Comparison of ENCODE assay signal across 1 cellular context in the genomic region with DNA sequence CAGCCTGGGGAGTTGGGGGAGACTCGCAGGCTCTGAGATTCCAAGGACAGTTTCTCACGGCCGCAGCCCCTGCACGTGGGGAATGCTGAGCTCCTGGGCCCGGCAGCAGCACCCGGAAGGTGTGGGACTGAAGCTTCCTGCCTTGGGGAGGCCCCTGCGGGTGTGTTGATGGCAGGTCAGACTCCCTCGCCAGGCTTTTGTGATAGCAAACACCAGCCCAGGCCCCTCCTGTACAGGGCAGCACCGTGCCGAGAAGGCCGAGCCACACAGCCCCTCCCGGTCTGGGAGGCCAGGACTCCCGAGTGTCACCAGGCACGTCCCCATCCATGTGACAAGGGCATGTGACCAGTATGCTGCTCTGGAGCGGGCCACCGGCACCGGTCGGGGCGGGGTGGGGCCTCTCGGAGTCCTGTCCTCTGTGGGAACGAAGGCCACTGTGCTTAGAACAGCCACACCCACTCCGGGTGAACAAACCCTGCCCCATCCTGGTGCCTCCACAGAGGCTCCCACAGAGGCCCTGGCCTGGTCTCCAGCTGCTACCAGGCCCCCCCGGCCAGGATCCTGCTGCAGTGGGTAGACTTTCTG.
TF ChIP-seq lines count a peak whose summit lies in the region.

No MANE protein-coding gene starts in this region.

TF ChIP-seq in HepG2, 621 proteins besides CTCF, POLR2A, EP300 and RAD21 (continued from another document and continues in another):
- TF ChIP-seq ZSCAN22 (CRISPR knock-in tag; IDR thresholded peaks at IDR 0.05) (no peak; the same call in 1 of the 2 replicates), ZNF660 (CRISPR knock-in tag; IDR thresholded peaks at IDR 0.05; ENCODE audit: borderline replicate concordance, low read depth) (0 out of 2 replicates have a peak, but pooled peaks have one; percentile 19), SIX1 (CRISPR knock-in tag; IDR thresholded peaks at IDR 0.05; ENCODE audit: borderline replicate concordance) (no peak), SALL1 (CRISPR knock-in tag; IDR thresholded peaks at IDR 0.05) (peak; percentile 96), NONO (IDR thresholded peaks at IDR 0.05) (no peak), NONO (CRISPR knock-in tag; conservative IDR thresholded peaks at IDR 0.05) (peak; percentile 91), ZNF850 (CRISPR knock-in tag; conservative IDR thresholded peaks at IDR 0.05) (peak; percentile 79; the same call in 1 of the 2 replicates), ZNF562 (CRISPR knock-in tag; IDR thresholded peaks at IDR 0.05; ENCODE audit: borderline replicate concordance) (no peak), GFI1 (CRISPR knock-in tag; IDR thresholded peaks at IDR 0.05; ENCODE audit: borderline replicate concordance) (peak; percentile 35; the same call in 1 of the 2 replicates), ESRRA (CRISPR knock-in tag; IDR thresholded peaks at IDR 0.05; ENCODE audit: low read depth) (no peak), ADNP (CRISPR knock-in tag; IDR thresholded peaks at IDR 0.05) (no peak; the same call in 1 of the 2 replicates), GATA4 (IDR thresholded peaks at IDR 0.05; ENCODE audit: borderline replicate concordance, low read depth) (peak; percentile 71; the same call in 1 of the 2 replicates), ZNF816 (CRISPR knock-in tag; IDR thresholded peaks at IDR 0.05; ENCODE audit: borderline replicate concordance) (peak; percentile 96), LCORL (IDR thresholded peaks at IDR 0.05) (no peak), LCORL (CRISPR knock-in tag; IDR thresholded peaks at IDR 0.05) (peak; percentile 96), SYNCRIP (IDR thresholded peaks at IDR 0.05; ENCODE audit: insufficient read depth, low read depth, low read length) (no peak), ZNF776 (CRISPR knock-in tag; IDR thresholded peaks at IDR 0.05) (no peak), SETDB1 (CRISPR knock-in tag; IDR thresholded peaks at IDR 0.05; ENCODE audit: borderline replicate concordance) (no peak), KLF6 (CRISPR knock-in tag; IDR thresholded peaks at IDR 0.05) (no peak), FOXK1 (CRISPR knock-in tag; IDR thresholded peaks at IDR 0.05; ENCODE audit: borderline replicate concordance, low read depth) (peak; percentile 54; the same call in 1 of the 2 replicates), MAFF (IDR thresholded peaks at IDR 0.05; ENCODE audit: low read depth, low read length) (no peak), THYN1 (CRISPR knock-in tag; IDR thresholded peaks at IDR 0.05; ENCODE audit: borderline replicate concordance, low read depth) (no peak), REL (CRISPR knock-in tag; conservative IDR thresholded peaks at IDR 0.05) (0 out of 2 replicates have a peak, but pooled peaks have one; percentile 47), KAT7 (CRISPR knock-in tag; IDR thresholded peaks at IDR 0.05; ENCODE audit: borderline replicate concordance) (no peak), PAX8 (CRISPR knock-in tag; IDR thresholded peaks at IDR 0.05; ENCODE audit: borderline replicate concordance) (no peak), ETV5 (CRISPR knock-in tag; IDR thresholded peaks at IDR 0.05; ENCODE audit: borderline replicate concordance) (peak; percentile 64; the same call in 1 of the 2 replicates), PHF21A (CRISPR knock-in tag; IDR thresholded peaks at IDR 0.05) (peak; percentile 98), ZNF33A (CRISPR knock-in tag; IDR thresholded peaks at IDR 0.05; ENCODE audit: borderline replicate concordance) (no peak), MTF1 (CRISPR knock-in tag; IDR thresholded peaks at IDR 0.05) (no peak), ARNT (IDR thresholded peaks at IDR 0.05) (no peak), CBX2 (IDR thresholded peaks at IDR 0.05; ENCODE audit: low read depth, low read length) (no peak), CBX2 (CRISPR knock-in tag; IDR thresholded peaks at IDR 0.05; ENCODE audit: low read depth) (no peak), FOXM1 (CRISPR knock-in tag; IDR thresholded peaks at IDR 0.05) (no peak), TBP (CRISPR knock-in tag; IDR thresholded peaks at IDR 0.05) (no peak), SMAD3 (CRISPR knock-in tag; IDR thresholded peaks at IDR 0.05) (0 out of 2 replicates have a peak, but pooled peaks have one; percentile 29), PHF20 (CRISPR knock-in tag; IDR thresholded peaks at IDR 0.05) (peak; percentile 70; the same call in 1 of the 2 replicates), NKX3-1 (CRISPR knock-in tag; IDR thresholded peaks at IDR 0.05) (peak; percentile 65; the same call in 1 of the 2 replicates), TEAD3 (CRISPR knock-in tag; optimal IDR thresholded peaks at IDR 0.05; ENCODE audit: borderline replicate concordance) (peak; percentile 84), MAZ (IDR thresholded peaks at IDR 0.05; ENCODE audit: borderline replicate concordance, low read depth, low read length) (peak; percentile 53; the same call in 1 of the 2 replicates), MAZ (CRISPR knock-in tag; IDR thresholded peaks at IDR 0.05; ENCODE audit: low read depth) (peak; percentile 47; the same call in 1 of the 2 replicates), ZFYVE20 (CRISPR knock-in tag; IDR thresholded peaks at IDR 0.05; ENCODE audit: borderline replicate concordance, low read depth) (no peak), HOXA7 (CRISPR knock-in tag; IDR thresholded peaks at IDR 0.05) (no peak), MTF2 (CRISPR knock-in tag; IDR thresholded peaks at IDR 0.05; ENCODE audit: borderline replicate concordance) (no peak)
- TF ChIP-seq, protein P1, sequence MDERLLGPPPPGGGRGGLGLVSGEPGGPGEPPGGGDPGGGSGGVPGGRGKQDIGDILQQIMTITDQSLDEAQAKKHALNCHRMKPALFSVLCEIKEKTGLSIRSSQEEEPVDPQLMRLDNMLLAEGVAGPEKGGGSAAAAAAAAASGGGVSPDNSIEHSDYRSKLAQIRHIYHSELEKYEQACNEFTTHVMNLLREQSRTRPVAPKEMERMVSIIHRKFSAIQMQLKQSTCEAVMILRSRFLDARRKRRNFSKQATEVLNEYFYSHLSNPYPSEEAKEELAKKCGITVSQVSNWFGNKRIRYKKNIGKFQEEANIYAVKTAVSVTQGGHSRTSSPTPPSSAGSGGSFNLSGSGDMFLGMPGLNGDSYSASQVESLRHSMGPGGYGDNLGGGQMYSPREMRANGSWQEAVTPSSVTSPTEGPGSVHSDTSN (CRISPR knock-in tag; IDR thresholded peaks at IDR 0.05) = no peak
- TF ChIP-seq, protein P2, sequence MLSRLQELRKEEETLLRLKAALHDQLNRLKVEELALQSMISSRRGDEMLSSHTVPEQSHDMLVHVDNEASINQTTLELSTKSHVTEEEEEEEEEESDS (CRISPR knock-in tag; IDR thresholded peaks at IDR 0.05; ENCODE audit: borderline replicate concordance) = no peak
- TF ChIP-seq, protein P3, sequence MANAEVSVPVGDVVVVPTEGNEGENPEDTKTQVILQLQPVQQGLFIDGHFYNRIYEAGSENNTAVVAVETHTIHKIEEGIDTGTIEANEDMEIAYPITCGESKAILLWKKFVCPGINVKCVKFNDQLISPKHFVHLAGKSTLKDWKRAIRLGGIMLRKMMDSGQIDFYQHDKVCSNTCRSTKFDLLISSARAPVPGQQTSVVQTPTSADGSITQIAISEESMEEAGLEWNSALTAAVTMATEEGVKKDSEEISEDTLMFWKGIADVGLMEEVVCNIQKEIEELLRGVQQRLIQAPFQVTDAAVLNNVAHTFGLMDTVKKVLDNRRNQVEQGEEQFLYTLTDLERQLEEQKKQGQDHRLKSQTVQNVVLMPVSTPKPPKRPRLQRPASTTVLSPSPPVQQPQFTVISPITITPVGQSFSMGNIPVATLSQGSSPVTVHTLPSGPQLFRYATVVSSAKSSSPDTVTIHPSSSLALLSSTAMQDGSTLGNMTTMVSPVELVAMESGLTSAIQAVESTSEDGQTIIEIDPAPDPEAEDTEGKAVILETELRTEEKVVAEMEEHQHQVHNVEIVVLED (CRISPR knock-in tag; IDR thresholded peaks at IDR 0.05; ENCODE audit: borderline replicate concordance) = peak; percentile 70; the same call in 1 of the 2 replicates
- TF ChIP-seq, protein P4, sequence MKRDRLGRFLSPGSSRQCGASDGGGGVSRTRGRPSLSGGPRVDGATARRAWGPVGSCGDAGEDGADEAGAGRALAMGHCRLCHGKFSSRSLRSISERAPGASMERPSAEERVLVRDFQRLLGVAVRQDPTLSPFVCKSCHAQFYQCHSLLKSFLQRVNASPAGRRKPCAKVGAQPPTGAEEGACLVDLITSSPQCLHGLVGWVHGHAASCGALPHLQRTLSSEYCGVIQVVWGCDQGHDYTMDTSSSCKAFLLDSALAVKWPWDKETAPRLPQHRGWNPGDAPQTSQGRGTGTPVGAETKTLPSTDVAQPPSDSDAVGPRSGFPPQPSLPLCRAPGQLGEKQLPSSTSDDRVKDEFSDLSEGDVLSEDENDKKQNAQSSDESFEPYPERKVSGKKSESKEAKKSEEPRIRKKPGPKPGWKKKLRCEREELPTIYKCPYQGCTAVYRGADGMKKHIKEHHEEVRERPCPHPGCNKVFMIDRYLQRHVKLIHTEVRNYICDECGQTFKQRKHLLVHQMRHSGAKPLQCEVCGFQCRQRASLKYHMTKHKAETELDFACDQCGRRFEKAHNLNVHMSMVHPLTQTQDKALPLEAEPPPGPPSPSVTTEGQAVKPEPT (CRISPR knock-in tag; IDR thresholded peaks at IDR 0.05; ENCODE audit: low read depth) = peak; percentile 77; the same call in 1 of the 2 replicates
- TF ChIP-seq, protein P5, sequence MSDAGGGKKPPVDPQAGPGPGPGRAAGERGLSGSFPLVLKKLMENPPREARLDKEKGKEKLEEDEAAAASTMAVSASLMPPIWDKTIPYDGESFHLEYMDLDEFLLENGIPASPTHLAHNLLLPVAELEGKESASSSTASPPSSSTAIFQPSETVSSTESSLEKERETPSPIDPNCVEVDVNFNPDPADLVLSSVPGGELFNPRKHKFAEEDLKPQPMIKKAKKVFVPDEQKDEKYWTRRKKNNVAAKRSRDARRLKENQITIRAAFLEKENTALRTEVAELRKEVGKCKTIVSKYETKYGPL (CRISPR knock-in tag; IDR thresholded peaks at IDR 0.05) = no peak
- TF ChIP-seq, protein P6, sequence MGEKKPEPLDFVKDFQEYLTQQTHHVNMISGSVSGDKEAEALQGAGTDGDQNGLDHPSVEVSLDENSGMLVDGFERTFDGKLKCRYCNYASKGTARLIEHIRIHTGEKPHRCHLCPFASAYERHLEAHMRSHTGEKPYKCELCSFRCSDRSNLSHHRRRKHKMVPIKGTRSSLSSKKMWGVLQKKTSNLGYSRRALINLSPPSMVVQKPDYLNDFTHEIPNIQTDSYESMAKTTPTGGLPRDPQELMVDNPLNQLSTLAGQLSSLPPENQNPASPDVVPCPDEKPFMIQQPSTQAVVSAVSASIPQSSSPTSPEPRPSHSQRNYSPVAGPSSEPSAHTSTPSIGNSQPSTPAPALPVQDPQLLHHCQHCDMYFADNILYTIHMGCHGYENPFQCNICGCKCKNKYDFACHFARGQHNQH (CRISPR knock-in tag; IDR thresholded peaks at IDR 0.05) = peak; percentile 97
- TF ChIP-seq, protein P7, sequence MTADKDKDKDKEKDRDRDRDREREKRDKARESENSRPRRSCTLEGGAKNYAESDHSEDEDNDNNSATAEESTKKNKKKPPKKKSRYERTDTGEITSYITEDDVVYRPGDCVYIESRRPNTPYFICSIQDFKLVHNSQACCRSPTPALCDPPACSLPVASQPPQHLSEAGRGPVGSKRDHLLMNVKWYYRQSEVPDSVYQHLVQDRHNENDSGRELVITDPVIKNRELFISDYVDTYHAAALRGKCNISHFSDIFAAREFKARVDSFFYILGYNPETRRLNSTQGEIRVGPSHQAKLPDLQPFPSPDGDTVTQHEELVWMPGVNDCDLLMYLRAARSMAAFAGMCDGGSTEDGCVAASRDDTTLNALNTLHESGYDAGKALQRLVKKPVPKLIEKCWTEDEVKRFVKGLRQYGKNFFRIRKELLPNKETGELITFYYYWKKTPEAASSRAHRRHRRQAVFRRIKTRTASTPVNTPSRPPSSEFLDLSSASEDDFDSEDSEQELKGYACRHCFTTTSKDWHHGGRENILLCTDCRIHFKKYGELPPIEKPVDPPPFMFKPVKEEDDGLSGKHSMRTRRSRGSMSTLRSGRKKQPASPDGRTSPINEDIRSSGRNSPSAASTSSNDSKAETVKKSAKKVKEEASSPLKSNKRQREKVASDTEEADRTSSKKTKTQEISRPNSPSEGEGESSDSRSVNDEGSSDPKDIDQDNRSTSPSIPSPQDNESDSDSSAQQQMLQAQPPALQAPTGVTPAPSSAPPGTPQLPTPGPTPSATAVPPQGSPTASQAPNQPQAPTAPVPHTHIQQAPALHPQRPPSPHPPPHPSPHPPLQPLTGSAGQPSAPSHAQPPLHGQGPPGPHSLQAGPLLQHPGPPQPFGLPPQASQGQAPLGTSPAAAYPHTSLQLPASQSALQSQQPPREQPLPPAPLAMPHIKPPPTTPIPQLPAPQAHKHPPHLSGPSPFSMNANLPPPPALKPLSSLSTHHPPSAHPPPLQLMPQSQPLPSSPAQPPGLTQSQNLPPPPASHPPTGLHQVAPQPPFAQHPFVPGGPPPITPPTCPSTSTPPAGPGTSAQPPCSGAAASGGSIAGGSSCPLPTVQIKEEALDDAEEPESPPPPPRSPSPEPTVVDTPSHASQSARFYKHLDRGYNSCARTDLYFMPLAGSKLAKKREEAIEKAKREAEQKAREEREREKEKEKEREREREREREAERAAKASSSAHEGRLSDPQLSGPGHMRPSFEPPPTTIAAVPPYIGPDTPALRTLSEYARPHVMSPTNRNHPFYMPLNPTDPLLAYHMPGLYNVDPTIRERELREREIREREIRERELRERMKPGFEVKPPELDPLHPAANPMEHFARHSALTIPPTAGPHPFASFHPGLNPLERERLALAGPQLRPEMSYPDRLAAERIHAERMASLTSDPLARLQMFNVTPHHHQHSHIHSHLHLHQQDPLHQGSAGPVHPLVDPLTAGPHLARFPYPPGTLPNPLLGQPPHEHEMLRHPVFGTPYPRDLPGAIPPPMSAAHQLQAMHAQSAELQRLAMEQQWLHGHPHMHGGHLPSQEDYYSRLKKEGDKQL (CRISPR knock-in tag; IDR thresholded peaks at IDR 0.05; ENCODE audit: low read depth) = no peak
- TF ChIP-seq, protein P8, sequence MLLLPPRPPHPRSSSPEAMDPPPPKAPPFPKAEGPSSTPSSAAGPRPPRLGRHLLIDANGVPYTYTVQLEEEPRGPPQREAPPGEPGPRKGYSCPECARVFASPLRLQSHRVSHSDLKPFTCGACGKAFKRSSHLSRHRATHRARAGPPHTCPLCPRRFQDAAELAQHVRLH (CRISPR knock-in tag; IDR thresholded peaks at IDR 0.05; ENCODE audit: borderline replicate concordance, low read depth) = peak; percentile 70
